ENCODE assay signal across 21 cellular contexts in the genomic region with DNA sequence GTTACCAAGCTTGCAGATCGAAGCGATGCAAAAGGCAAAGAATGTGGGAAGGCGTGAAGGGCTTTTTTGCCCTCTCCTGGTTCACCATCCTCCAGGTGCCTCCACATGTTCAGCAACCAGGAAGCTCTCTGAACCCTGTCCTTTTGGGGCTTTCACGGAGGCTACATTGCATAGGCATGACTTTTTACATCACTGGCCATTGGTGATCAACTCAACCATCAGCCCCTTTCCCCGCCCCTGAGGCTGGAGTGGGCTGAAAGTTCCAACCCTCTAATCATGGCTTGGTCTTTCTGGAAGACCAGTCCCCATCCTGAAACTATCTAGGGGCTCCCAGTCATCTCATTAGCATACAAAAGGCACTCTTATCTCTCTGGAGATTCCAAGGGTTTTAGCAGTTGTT.
"Had no signal": no experiment of that assay in that cellular context is flagged by ENCODE, and none has a peak within 500 bp of the region (broad histone marks: within the 10 kb centered on the region; RNA-seq: fewer than 3 reads in every experiment).

No MANE protein-coding gene starts in this region.

- H3K27ac Mint-ChIP-seq: activated CD4-positive, alpha-beta memory T cell treated with anti-CD3 and anti-CD28 coated beads for 36 hours; naive B cell; T-helper 1 cell treated with Interleukin-12 subunit alpha and Interleukin-12 subunit beta and Interleukin-4 antibody, amounts not matched to agents 30 μg/mL and 1 μg/mL, for 36 hours had no signal

- H3K36me3 ChIP-seq: cardiac muscle cell, thoracic aorta, upper lobe of left lung had no signal

- H3K27me3 ChIP-seq: cardiac muscle cell, upper lobe of left lung had no signal

- DNase-seq: activated CD4-positive, alpha-beta memory T cell treated with anti-CD3 and anti-CD28 coated beads for 36 hours; activated CD4-positive, alpha-beta T cell treated with anti-CD3 and anti-CD28 coated beads for 4 hours; activated CD4-positive, CD25-positive, alpha-beta regulatory T cell; activated naive CD4-positive, alpha-beta T cell treated with Interleukin-2 at 50 U/mL for 16 hours; activated T-cell treated with anti-CD3 and anti-CD28 coated beads, Interleukin-2, amount 50 U/mL, for 48 hours; amygdala; effector CD4-positive, alpha-beta T cell; foreskin melanocyte; glutamatergic neuron; hippocampal formation; left ventricle myocardium superior; naive B cell; occipital lobe; retina; stimulated activated CD4-positive, alpha-beta T cell treated with anti-CD3 and anti-CD28 coated beads, Interleukin-4, amount 100 ng/mL, for 24 hours; stimulated activated naive CD4-positive, alpha-beta T cell treated with Interleukin-2 at 50 U/mL for 16 hours; upper lobe of left lung had no signal

- H3K9me3 Mint-ChIP-seq: activated CD4-positive, alpha-beta memory T cell treated with anti-CD3 and anti-CD28 coated beads for 36 hours; neural crest cell; T-helper 1 cell treated with Interleukin-12 subunit alpha and Interleukin-12 subunit beta and Interleukin-4 antibody, amounts not matched to agents 30 μg/mL and 1 μg/mL, for 36 hours had no signal

- H3K4me3 Mint-ChIP-seq: activated CD4-positive, alpha-beta memory T cell treated with anti-CD3 and anti-CD28 coated beads for 36 hours; naive B cell; neural crest cell; T-helper 1 cell treated with Interleukin-12 subunit alpha and Interleukin-12 subunit beta and Interleukin-4 antibody, amounts not matched to agents 30 μg/mL and 1 μg/mL, for 36 hours had no signal

- H3K36me3 Mint-ChIP-seq: activated CD4-positive, alpha-beta memory T cell treated with anti-CD3 and anti-CD28 coated beads for 36 hours had no signal

- H3K27ac ChIP-seq: cardiac muscle cell, thoracic aorta had no signal

- H3K9me3 ChIP-seq: thoracic aorta, upper lobe of left lung had no signal

- H3K4me3 ChIP-seq: cardiac muscle cell, thoracic aorta, upper lobe of left lung had no signal
